In the genomic region with DNA sequence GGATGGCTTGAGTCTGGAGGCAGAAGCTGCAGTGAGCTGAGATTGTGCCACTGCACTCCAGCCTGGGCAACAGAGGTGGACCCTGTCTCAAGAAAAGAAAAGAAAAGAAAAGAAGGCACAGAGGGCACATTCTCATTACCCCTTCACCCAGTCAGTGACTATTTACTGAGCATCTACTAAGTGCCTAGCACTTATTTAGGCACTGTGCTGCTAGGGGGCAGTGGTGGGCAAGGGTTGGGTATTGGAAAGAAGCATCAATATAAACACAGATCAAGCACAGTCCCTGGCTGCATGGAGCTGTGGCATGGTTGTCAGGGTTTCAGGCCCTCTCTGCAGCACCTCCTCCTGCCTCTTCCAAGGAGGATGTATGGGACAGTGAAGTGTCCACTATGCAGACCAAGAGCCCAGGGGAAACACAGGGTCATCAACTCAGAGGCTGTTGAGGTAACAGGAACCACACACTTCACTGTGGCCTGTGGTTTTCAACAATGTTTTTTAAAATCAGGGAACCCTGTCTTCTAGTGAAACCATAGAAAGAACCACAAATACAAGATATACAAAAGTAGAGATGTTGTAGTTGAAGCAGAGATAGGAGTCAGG, we compare ENCODE assay signal across 12 cellular contexts.
DNase-seq lines count a peak whose midpoint lies in the region; ATAC-seq, FAIRE-seq and TF ChIP-seq lines count a peak whose summit lies in the region.
"Had no signal": no experiment of that assay in that cellular context is flagged by ENCODE, and none has a peak within 500 bp of the region (broad histone marks: within the 10 kb centered on the region; RNA-seq: fewer than 3 reads in every experiment).

No MANE protein-coding gene starts in this region.

- DNase-seq in BE2C = no peak
- no peak for DNase-seq in D721Med (ENCODE audit: insufficient read length, low spot score)
- peak; percentile 9 for DNase-seq in GM12878 (ENCODE audit: low read depth, low spot score)
- no peak for DNase-seq in MG63
- no peak for DNase-seq in NCI-H187 treated with DMSO at 0.1 percent for 48 hours (lab: John Stamatoyannopoulos, UW)
- DNase-seq: dorsolateral prefrontal cortex, uterus had no signal

- H3K27me3 ChIP-seq in BE2C (no peaks in the 10 kb centered on the region), Loucy (ENCODE audit: insufficient read depth, low read length, poor library complexity, severe bottlenecking) (no peaks in the 10 kb centered on the region), GM12878 (replicated peaks in 1 of 2; ENCODE audit: control insufficient read depth in 2 of 2, insufficient read depth in 2 of 2, low read length in 1 of 2) (0 out of 4 replicates have a peak, but pooled peaks cover 0 to 1% of the 10 kb centered on the region in 2 experiments), MG63 (no peaks in the 10 kb centered on the region)
- H3K27me3 ChIP-seq: right atrium auricular region, uterus had no signal

- TF ChIP-seq EP300 in GM12878 (IDR thresholded peaks at IDR 0.05; ENCODE audit: borderline replicate concordance in 1 of 2, control insufficient read depth in 1 of 2, low read depth in 2 of 2, low read length in 2 of 2) = no peak

- no peak overlapping the region for H3K27ac ChIP-seq in GM12878 (ENCODE audit: control insufficient read depth, insufficient read depth)
- H3K27ac ChIP-seq: dorsolateral prefrontal cortex, right atrium auricular region, uterus had no signal

- POLR2A ChIA-PET in GM12878 (lab: Charles Lee) = no interaction called here

- TF ChIP-seq CTCF in BE2C (IDR thresholded peaks at IDR 0.05; ENCODE audit: low read depth, low read length) = 0 out of 2 replicates have a peak, but pooled peaks have one; percentile 31
- peak; percentile 30 for TF ChIP-seq CTCF in D721Med (IDR thresholded peaks at IDR 0.05; ENCODE audit: insufficient read depth, missing control alignments)
- peak; percentile 45 for TF ChIP-seq CTCF in Loucy (conservative IDR thresholded peaks at IDR 0.05; ENCODE audit: low read length)
- peak in 1 of 3 experiments; percentile 22; a peak in 1 of 6 replicates for TF ChIP-seq CTCF in GM12878 (IDR thresholded peaks at IDR 0.05 in 2 of 3, conservative IDR thresholded peaks at IDR 0.05 in 1 of 3; ENCODE audit: control insufficient read depth in 2 of 3, extremely low read depth in 1 of 3, insufficient read depth in 1 of 3, low read depth in 3 of 3, low read length in 3 of 3)

- no peak for TF ChIP-seq POLR2A in GM12878 (IDR thresholded peaks at IDR 0.05; ENCODE audit: low read depth, low read length)

- no peak overlapping the region for H3K4me3 ChIP-seq in BE2C (ENCODE audit: low read depth, low read length)
- no peak overlapping the region for H3K4me3 ChIP-seq in Loucy (ENCODE audit: low read length, poor library complexity, severe bottlenecking)
- no peak overlapping the region for H3K4me3 ChIP-seq in GM12878
- H3K4me3 ChIP-seq in MG63 = no peak overlapping the region
- H3K4me3 ChIP-seq: dorsolateral prefrontal cortex, HAP-1, right atrium auricular region, uterus had no signal

- CTCF ChIA-PET in GM12878 (lab: Yijun Ruan, JAX) = interaction anchor here (0.6 to 1.2 kb wide), 2 partner anchors 78 to 90 kb away, joined by 3 read pairs; no protein-coding TSS in a partner anchor

- H2AFZ ChIP-seq in Loucy (ENCODE audit: low read length) (no peak overlapping the region), GM12878 (ENCODE audit: control insufficient read depth, low read depth, low read length) (no peak overlapping the region)

- SMC1A ChIA-PET in GM12878 (lab: Charles Lee; ENCODE audit: uncharacterized antibody, unreplicated experiment) = no interaction called here

- RAD21 ChIA-PET in GM12878 (lab: Charles Lee; ENCODE audit: unreplicated experiment) = interaction anchor here (1.3 kb wide), 1 partner anchor 87 kb away, joined by 3 read pairs; no protein-coding TSS in a partner anchor

- H3K9me3 ChIP-seq in BE2C (no peaks in the 10 kb centered on the region), Loucy (ENCODE audit: insufficient read depth, low read depth, low read length) (no peaks in the 10 kb centered on the region), GM12878 (replicated peaks; ENCODE audit: control insufficient read depth, insufficient read depth, low read length) (no peaks in the 10 kb centered on the region), MG63 (peaks cover 5% of the 10 kb centered on the region; the same call in 1 of the 2 replicates)
- H3K9me3 ChIP-seq: HAP-1, right atrium auricular region, uterus had no signal

- no TSS peak for BruUV-seq in GM12878 (replicated peaks; lab: Mats Ljungman, UMichigan)

- peak; percentile 58 for ATAC-seq in GM12878
- no peak for ATAC-seq in HG02870 (IDR thresholded peaks at IDR 0.05; ENCODE audit: unreplicated experiment)

- no peaks in the 10 kb centered on the region for H3K9me2 ChIP-seq in Loucy (replicated peaks; ENCODE audit: low read depth, low read length)

- no peaks in the 10 kb centered on the region for H3F3A ChIP-seq in Loucy (ENCODE audit: low read depth)

- H4K20me1 ChIP-seq in Loucy (ENCODE audit: insufficient read depth, low read length, poor library complexity, severe bottlenecking) (no peaks in the 10 kb centered on the region), GM12878 (ENCODE audit: control insufficient read depth, insufficient read depth) (no peaks in the 10 kb centered on the region)

- in situ Hi-C loops in GM12878 (cut with MboI) = no loop called here

- no peak overlapping the region for H3K9ac ChIP-seq in Loucy (ENCODE audit: low read depth, low read length, poor library complexity, severe bottlenecking)
- H3K9ac ChIP-seq in GM12878 (ENCODE audit: control insufficient read depth, insufficient read depth, low read length) = no peak overlapping the region

- intact Hi-C loops in GM12878 (cut with micrococcal nuclease; ENCODE audit: unreplicated experiment) = loop anchor here (2.0 to 5.0 kb wide), 2 partner anchors 91 to 185 kb away; no protein-coding TSS in a partner anchor

- no peak overlapping the region for H3K4me2 ChIP-seq in Loucy (ENCODE audit: low read depth, low read length, poor library complexity, severe bottlenecking)
- no peak overlapping the region for H3K4me2 ChIP-seq in GM12878 (ENCODE audit: control insufficient read depth, insufficient read depth)

- TF ChIP-seq RAD21 in GM12878 (IDR thresholded peaks at IDR 0.05; ENCODE audit: insufficient read depth, low read depth, low read length) = 0 out of 2 replicates have a peak, but pooled peaks have one; percentile 29

- no peaks in the 10 kb centered on the region for H3K79me2 ChIP-seq in Loucy (ENCODE audit: insufficient read depth, low read length)
- no peaks in the 10 kb centered on the region for H3K79me2 ChIP-seq in GM12878 (ENCODE audit: control insufficient read depth, insufficient read depth, low read length)

- H3K36me3 ChIP-seq in BE2C (no peaks in the 10 kb centered on the region), Loucy (ENCODE audit: insufficient read depth, low read length) (no peaks in the 10 kb centered on the region), GM12878 (ENCODE audit: control insufficient read depth in 2 of 2, insufficient read depth in 2 of 2, low read length in 1 of 2) (no peaks in the 10 kb centered on the region), MG63 (no peaks in the 10 kb centered on the region)
- H3K36me3 ChIP-seq: HAP-1, right atrium auricular region, uterus had no signal

- FAIRE-seq in D721Med (lab: Jason Lieb, UNC) = no peak
- FAIRE-seq in GM12878 (lab: Jason Lieb, UNC) = no peak
- FAIRE-seq: G401.6 had no signal

- no peaks in the 10 kb centered on the region for H3K4me1 ChIP-seq in BE2C
- H3K4me1 ChIP-seq in Loucy (ENCODE audit: insufficient read depth, low read length, poor library complexity, severe bottlenecking) = no peaks in the 10 kb centered on the region
- H3K4me1 ChIP-seq in GM12878 (ENCODE audit: control insufficient read depth, insufficient read depth, low read length) = no peaks in the 10 kb centered on the region
- H3K4me1 ChIP-seq: HAP-1, right atrium auricular region, uterus had no signal

TF ChIP-seq in GM12878, 131 proteins besides CTCF, POLR2A, EP300 and RAD21 (continues in another document):
- TF ChIP-seq ZNF384 (IDR thresholded peaks at IDR 0.05; ENCODE audit: borderline replicate concordance, low read depth, low read length) (no peak), RBBP5 (conservative IDR thresholded peaks at IDR 0.05) (no peak), HCFC1 (IDR thresholded peaks at IDR 0.05; ENCODE audit: low read length) (no peak), ZNF217 (IDR thresholded peaks at IDR 0.05) (no peak)
- TF ChIP-seq, protein P1, sequence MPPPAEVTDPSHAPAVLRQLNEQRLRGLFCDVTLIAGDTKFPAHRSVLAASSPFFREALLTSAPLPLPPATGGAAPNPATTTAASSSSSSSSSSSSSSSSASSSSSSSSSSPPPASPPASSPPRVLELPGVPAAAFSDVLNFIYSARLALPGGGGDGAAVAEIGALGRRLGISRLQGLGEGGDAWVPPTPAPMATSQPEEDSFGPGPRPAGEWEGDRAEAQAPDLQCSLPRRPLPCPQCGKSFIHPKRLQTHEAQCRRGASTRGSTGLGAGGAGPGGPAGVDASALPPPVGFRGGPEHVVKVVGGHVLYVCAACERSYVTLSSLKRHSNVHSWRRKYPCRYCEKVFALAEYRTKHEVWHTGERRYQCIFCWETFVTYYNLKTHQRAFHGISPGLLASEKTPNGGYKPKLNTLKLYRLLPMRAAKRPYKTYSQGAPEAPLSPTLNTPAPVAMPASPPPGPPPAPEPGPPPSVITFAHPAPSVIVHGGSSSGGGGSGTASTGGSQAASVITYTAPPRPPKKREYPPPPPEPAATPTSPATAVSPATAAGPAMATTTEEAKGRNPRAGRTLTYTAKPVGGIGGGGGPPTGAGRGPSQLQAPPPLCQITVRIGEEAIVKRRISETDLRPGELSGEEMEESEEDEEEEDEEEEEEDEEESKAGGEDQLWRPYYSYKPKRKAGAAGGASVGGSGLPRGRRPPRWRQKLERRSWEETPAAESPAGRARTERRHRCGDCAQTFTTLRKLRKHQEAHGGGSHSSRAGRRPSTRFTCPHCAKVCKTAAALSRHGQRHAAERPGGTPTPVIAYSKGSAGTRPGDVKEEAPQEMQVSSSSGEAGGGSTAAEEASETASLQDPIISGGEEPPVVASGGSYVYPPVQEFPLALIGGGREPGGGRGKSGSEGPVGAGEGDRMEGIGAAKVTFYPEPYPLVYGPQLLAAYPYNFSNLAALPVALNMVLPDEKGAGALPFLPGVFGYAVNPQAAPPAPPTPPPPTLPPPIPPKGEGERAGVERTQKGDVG (CRISPR knock-in tag; IDR thresholded peaks at IDR 0.05) = no peak
